In genomic region chr5:42745856-42746255, GRCh38 we compare ENCODE assay signal across 20 cellular contexts. TPM values are rescaled to one million over a fixed set of nuclear protein-coding genes. Genes with fewer than 3 reads are reported as not detected.
DNase-seq lines count a peak whose midpoint lies in the region; ATAC-seq and TF ChIP-seq lines count a peak whose summit lies in the region.
"Had no signal": no experiment of that assay in that cellular context is flagged by ENCODE, and none has a peak within 500 bp of the region (broad histone marks: within the 10 kb centered on the region; RNA-seq: fewer than 3 reads in every experiment).

No MANE protein-coding gene starts in this region.

- DNase-seq in D341Med (ENCODE audit: low spot score) (peak; percentile 33), NCI-H524 treated with DMSO at 0.1 percent for 48 hours (lab: John Stamatoyannopoulos, UW) (peak; percentile 84), WTC11 (ENCODE audit: low spot score) (no peak), nucleus accumbens (lab: John Stamatoyannopoulos, UW) (no peak), esophagus muscularis mucosa (ENCODE audit: extremely low spot score) (no peak)
- no peak for DNase-seq in stimulated activated naive B cell treated with anti-CD40 and anti-IgM and Interleukin-4, amounts not matched to agents 10 μg/mL and 1 μg/mL and 100 μg/mL, for 72 hours
- no peak for DNase-seq in effector CD4-positive, alpha-beta T cell
- DNase-seq: 8988T; CD8-positive, alpha-beta T cell; DMS 273 treated with DMSO at 0.1 percent for 48 hours; DND-41; GOT3; IMR-90 had no signal

- 99% methylated on average over 3 of the region's 3 CpGs for WGBS in esophagus muscularis mucosa

- no peak overlapping the region for H3K4me3 Mint-ChIP-seq in WTC11
- no peak overlapping the region for H3K4me3 Mint-ChIP-seq in stimulated activated naive B cell treated with anti-CD40 and anti-IgM and Interleukin-4, amounts not matched to agents 10 μg/mL and 1 μg/mL and 100 μg/mL, for 72 hours
- H3K4me3 Mint-ChIP-seq: B cell; CD8-positive, alpha-beta T cell; H9 had no signal

- 0 out of 2 replicates have a peak overlapping the region, but pooled peaks have one; percentile 27 for H3K27ac Mint-ChIP-seq in WTC11
- peak overlapping the region; percentile 37 for H3K27ac Mint-ChIP-seq in stimulated activated naive B cell treated with anti-CD40 and anti-IgM and Interleukin-4, amounts not matched to agents 10 μg/mL and 1 μg/mL and 100 μg/mL, for 72 hours
- H3K27ac Mint-ChIP-seq: B cell; CD8-positive, alpha-beta T cell had no signal

- no peak for TF ChIP-seq CTCF in WTC11 (IDR thresholded peaks at IDR 0.05)
- no peak for TF ChIP-seq CTCF in esophagus muscularis mucosa (IDR thresholded peaks at IDR 0.05)

- H3K9me3 ChIP-seq in esophagus muscularis mucosa, result no peaks in the 10 kb centered on the region

- peaks cover 14% of the 10 kb centered on the region for H3K9me3 Mint-ChIP-seq in WTC11
- H3K9me3 Mint-ChIP-seq in stimulated activated naive B cell treated with anti-CD40 and anti-IgM and Interleukin-4, amounts not matched to agents 10 μg/mL and 1 μg/mL and 100 μg/mL, for 72 hours, result peaks cover 0 to 3% of the 10 kb centered on the region in 2 donors
- H3K9me3 Mint-ChIP-seq: CD8-positive, alpha-beta T cell had no signal

- no peaks in the 10 kb centered on the region for H3K4me1 ChIP-seq in esophagus muscularis mucosa
- H3K4me1 ChIP-seq: BLaER1 treated with 17β-estradiol and CSF1 and Interleukin-3, amounts not matched to agents 10 nM and 100 nM had no signal

- ATAC-seq in WTC11, result peak; percentile 28; the same call in 1 of the 2 replicates
- ATAC-seq in stimulated activated naive B cell treated with anti-CD40 and anti-IgM and Interleukin-4, amounts not matched to agents 10 μg/mL and 1 μg/mL and 100 μg/mL, for 72 hours (replicated peaks), result no peak
- ATAC-seq: CD8-positive, alpha-beta T cell; GM12878 had no signal

- no peak for TF ChIP-seq POLR2A in esophagus muscularis mucosa (IDR thresholded peaks at IDR 0.05; ENCODE audit: low read depth)

- no peaks in the 10 kb centered on the region for H3K27me3 ChIP-seq in esophagus muscularis mucosa
- H3K27me3 ChIP-seq: BLaER1 treated with 17β-estradiol and CSF1 and Interleukin-3, amounts not matched to agents 10 nM and 100 nM had no signal

- POLR2A ChIA-PET in WTC11 (lab: Charles Lee), result no interaction called here

- peaks cover 4% of the 10 kb centered on the region for H3K36me3 Mint-ChIP-seq in WTC11
- H3K36me3 Mint-ChIP-seq in stimulated activated naive B cell treated with anti-CD40 and anti-IgM and Interleukin-4, amounts not matched to agents 10 μg/mL and 1 μg/mL and 100 μg/mL, for 72 hours, result no peaks in the 10 kb centered on the region
- H3K36me3 Mint-ChIP-seq: CD8-positive, alpha-beta T cell had no signal

- CTCF ChIA-PET in WTC11 (lab: Charles Lee), result interaction anchor here (0.6 to 3.5 kb wide), 32 partner anchors 8 to 1879 kb away, joined by 3 to 20 read pairs (median 4); partner anchors contain the start of genes CCDC152 and SELENOP

- peaks cover 2% of the 10 kb centered on the region; the same call in 1 of the 2 replicates for H3K4me1 Mint-ChIP-seq in WTC11
- no peaks in the 10 kb centered on the region for H3K4me1 Mint-ChIP-seq in stimulated activated naive B cell treated with anti-CD40 and anti-IgM and Interleukin-4, amounts not matched to agents 10 μg/mL and 1 μg/mL and 100 μg/mL, for 72 hours
- H3K4me1 Mint-ChIP-seq: B cell had no signal

- H3K27ac ChIP-seq in esophagus muscularis mucosa (replicated peaks in 1 of 4), result no peak overlapping the region
- H3K27ac ChIP-seq: BLaER1 treated with 17β-estradiol and CSF1 and Interleukin-3, amounts not matched to agents 10 nM and 100 nM; HL-60 had no signal

- TF ChIP-seq EP300 in esophagus muscularis mucosa (IDR thresholded peaks at IDR 0.05), result no peak

- H3K4me3 ChIP-seq in esophagus muscularis mucosa, result no peak overlapping the region
- H3K4me3 ChIP-seq: BLaER1 treated with 17β-estradiol and CSF1 and Interleukin-3, amounts not matched to agents 10 nM and 100 nM; GM12878; K562 had no signal

- intact Hi-C loops in esophagus muscularis mucosa (cut with DNase I), result no loop called here

- no peaks in the 10 kb centered on the region for H3K36me3 ChIP-seq in esophagus muscularis mucosa
- H3K36me3 ChIP-seq: BLaER1 treated with 17β-estradiol and CSF1 and Interleukin-3, amounts not matched to agents 10 nM and 100 nM had no signal

- no peaks in the 10 kb centered on the region for H3K27me3 Mint-ChIP-seq in WTC11 (ENCODE audit: low read depth)
- H3K27me3 Mint-ChIP-seq in stimulated activated naive B cell treated with anti-CD40 and anti-IgM and Interleukin-4, amounts not matched to agents 10 μg/mL and 1 μg/mL and 100 μg/mL, for 72 hours, result peaks cover 0 to 5% of the 10 kb centered on the region in 2 donors
- H3K27me3 Mint-ChIP-seq: B cell had no signal

TF ChIP-seq in WTC11, 78 proteins besides CTCF, POLR2A, EP300 and RAD21 (continues in another document):
- TF ChIP-seq NFYB (CRISPR knock-in tag; conservative IDR thresholded peaks at IDR 0.05; ENCODE audit: low read depth) (no peak), AR (CRISPR knock-in tag; IDR thresholded peaks at IDR 0.05) (no peak), ZNF232 (CRISPR knock-in tag; IDR thresholded peaks at IDR 0.05) (no peak), ATF6 (CRISPR knock-in tag; IDR thresholded peaks at IDR 0.05) (no peak), SMAD3 (CRISPR knock-in tag; IDR thresholded peaks at IDR 0.05; ENCODE audit: borderline replicate concordance) (no peak), ZNF416 (CRISPR knock-in tag; IDR thresholded peaks at IDR 0.05) (no peak), JAZF1 (CRISPR knock-in tag; IDR thresholded peaks at IDR 0.05) (no peak), ZBTB43 (CRISPR knock-in tag; IDR thresholded peaks at IDR 0.05) (no peak), MLX (CRISPR knock-in tag; IDR thresholded peaks at IDR 0.05) (no peak), USF2 (CRISPR knock-in tag; IDR thresholded peaks at IDR 0.05) (no peak), HMGA2 (CRISPR knock-in tag; IDR thresholded peaks at IDR 0.05) (no peak)

RNA-seq across cellular contexts. Expression of gene CCDC152, which starts 10.8 kb away (rescaled TPM):
- 15.1 to 19.0 TPM (median 18.8 TPM) in 3 replicates for total RNA-seq in WTC11 (2021)
- total RNA-seq in esophagus muscularis mucosa, result under 1 TPM; 0.40 to 0.66 (median 0.47) TPM
- total RNA-seq: G401 had no signal

Comparison
In these comparisons a context has a peak if more than half of its experiments do, and no peak if none do; other contexts are left out.
1. DNase-seq: peak in D341Med (single experiment) and NCI-H524 treated with DMSO at 0.1 percent for 48 hours (single experiment); none in WTC11 (single experiment), stimulated activated naive B cell treated with anti-CD40 and anti-IgM and Interleukin-4, amounts not matched to agents 10 μg/mL and 1 μg/mL and 100 μg/mL, for 72 hours (single experiment), effector CD4-positive, alpha-beta T cell (single experiment), nucleus accumbens (0 of 56) and esophagus muscularis mucosa (single experiment).